ENCODE assay signal across 29 cellular contexts in the genomic region with DNA sequence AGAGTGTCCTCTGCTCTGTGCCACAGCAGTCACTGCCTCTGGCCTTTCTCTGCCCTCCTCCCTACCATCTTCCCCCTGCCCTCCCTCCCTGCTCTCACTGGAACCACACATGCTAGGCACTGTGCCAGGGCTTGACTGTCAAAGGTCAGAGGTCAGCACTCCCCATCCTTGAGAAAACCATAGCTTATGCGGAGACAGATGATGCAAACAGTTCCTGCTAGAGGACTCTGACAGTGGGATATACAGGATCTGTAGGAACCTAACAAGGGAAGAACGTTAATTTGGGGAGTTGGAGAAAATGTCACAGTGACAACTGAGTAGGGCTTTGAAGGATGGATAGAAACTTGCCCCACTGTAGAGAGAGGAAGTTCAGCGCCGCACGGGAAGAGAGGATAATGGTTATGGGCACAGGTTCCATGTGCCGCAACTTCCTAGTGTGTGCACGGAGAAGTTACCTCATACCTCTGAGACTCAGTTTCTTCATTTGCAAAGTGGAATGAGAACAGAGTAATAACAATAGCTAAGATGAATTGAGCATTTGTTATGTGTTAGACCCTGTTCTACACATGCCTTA. TPM values are rescaled to one million over a fixed set of nuclear protein-coding genes. Genes with fewer than 3 reads are reported as not detected.
DNase-seq lines count a peak whose midpoint lies in the region; ATAC-seq and TF ChIP-seq lines count a peak whose summit lies in the region.
"Had no signal": no experiment of that assay in that cellular context is flagged by ENCODE, and none has a peak within 500 bp of the region (broad histone marks: within the 10 kb centered on the region; RNA-seq: fewer than 3 reads in every experiment).

No MANE protein-coding gene starts in this region.

- H4K20me1 ChIP-seq in Karpas-422 (ENCODE audit: insufficient read depth, low read depth, low read length) = no peaks in the 10 kb centered on the region

- H3K27me3 ChIP-seq in Karpas-422 (ENCODE audit: low read length) = no peaks in the 10 kb centered on the region
- H3K27me3 ChIP-seq: heart right ventricle, transverse colon had no signal

- TF ChIP-seq CTCF in foreskin fibroblast (IDR thresholded peaks at IDR 0.05; ENCODE audit: low read depth, low read length) = no peak

- ATAC-seq in HG02884 (IDR thresholded peaks at IDR 0.05; ENCODE audit: unreplicated experiment) = no peak
- ATAC-seq: effector memory CD8-positive, alpha-beta T cell; sciatic nerve had no signal

- H3K36me3 ChIP-seq in Karpas-422 (ENCODE audit: insufficient read depth, low read length) = no peaks in the 10 kb centered on the region
- H3K36me3 ChIP-seq: heart right ventricle, transverse colon had no signal

- H3K9ac ChIP-seq in Karpas-422 (ENCODE audit: low read length) = no peak overlapping the region

- no peak overlapping the region for H2AFZ ChIP-seq in Karpas-422 (ENCODE audit: low read length)

- no peaks in the 10 kb centered on the region for H3K9me2 ChIP-seq in Karpas-422 (replicated peaks; ENCODE audit: insufficient read depth, low read length)

- no peaks in the 10 kb centered on the region for H3K4me1 ChIP-seq in Karpas-422 (ENCODE audit: low read length)
- H3K4me1 ChIP-seq: heart right ventricle, transverse colon had no signal

- no peaks in the 10 kb centered on the region for H3K79me2 ChIP-seq in Karpas-422 (ENCODE audit: low read length)

- no peak overlapping the region for H3K4me2 ChIP-seq in Karpas-422 (ENCODE audit: low read depth, low read length, poor library complexity, severe bottlenecking)

- DNase-seq in H4 (ENCODE audit: low spot score) (peak; percentile 8), M059J (ENCODE audit: low read depth) (peak; percentile 33), SKM-1 (lab: John Stamatoyannopoulos, UW; ENCODE audit: unreplicated experiment) (peak; percentile 81), foreskin fibroblast (peak; percentile 25 to 57), Karpas-422 (no peak), AG20443 (ENCODE audit: low spot score) (no peak)
- DNase-seq in stimulated activated naive CD4-positive, alpha-beta T cell treated with Interleukin-2 at 50 U/mL for 16 hours (lab: John Stamatoyannopoulos, UW) = no peak
- DNase-seq: activated CD4-positive, alpha-beta T cell treated with anti-CD3 and anti-CD28 coated beads, Interleukin-2, amount 50 U/mL, for 1 hour; activated CD4-positive, CD25-positive, alpha-beta regulatory T cell; activated gamma-delta T cell treated with Interleukin-2 at 50 U/mL for 16 hours; activated T-cell treated with anti-CD3 and anti-CD28 coated beads, Interleukin-2, amount 50 U/mL, for 4 hours; caudate nucleus; cortex of kidney; DMS153; effector memory CD8-positive, alpha-beta T cell; foreskin melanocyte; GOT3; heart right ventricle; kidney; NCI-H1417 treated with DMSO at 0.1 percent for 48 hours; NCI-H2029 treated with DMSO at 0.1 percent for 48 hours; NCI-H524 treated with DMSO at 0.1 percent for 48 hours; stimulated activated CD4-positive, alpha-beta T cell treated with anti-CD3 and anti-CD28 coated beads, Interleukin-4, amount 100 ng/mL, for 1 hour; transverse colon had no signal

- no peaks in the 10 kb centered on the region for H3K9me3 ChIP-seq in Karpas-422 (ENCODE audit: low read length)
- H3K9me3 ChIP-seq: transverse colon had no signal

- H3K27ac ChIP-seq in Karpas-422 (ENCODE audit: low read length) = no peak overlapping the region
- H3K27ac ChIP-seq: heart right ventricle, transverse colon had no signal

- no peak overlapping the region for H3K4me3 ChIP-seq in foreskin fibroblast (ENCODE audit: low read depth in 1 of 2, low read length in 2 of 2)
- H3K4me3 ChIP-seq in Karpas-422 (ENCODE audit: low read length) = no peak overlapping the region
- H3K4me3 ChIP-seq: heart right ventricle, transverse colon had no signal

RNA-seq across cellular contexts. Expression of gene XYLB, which starts 29.3 kb away (rescaled TPM):
- 0.08 and 1.3 TPM in 2 replicates for total RNA-seq in H4 (2014; rRNA removed; shearing (Covaris generic))
- total RNA-seq in M059J (2014; rRNA removed; shearing (Covaris generic)) = 1.7 and 2.2 TPM in 2 replicates
- total RNA-seq in Karpas-422 (2014; rRNA removed; shearing (Covaris generic); ENCODE audit: low replicate concordance) = not detected in 2 replicates

RNA-seq across cellular contexts. Expression of gene SLC22A14, which starts 35.2 kb away (rescaled TPM):
- total RNA-seq in H4 (2014; rRNA removed; shearing (Covaris generic)) = not detected in 2 replicates
- total RNA-seq in M059J (2014; rRNA removed; shearing (Covaris generic)) = not detected in 2 replicates
- not detected in 2 replicates for total RNA-seq in Karpas-422 (2014; rRNA removed; shearing (Covaris generic); ENCODE audit: low replicate concordance)
- total RNA-seq: activated T-cell treated with anti-CD3 and anti-CD28 coated beads, Interleukin-2, amount 50 U/mL, for 4 hours; epithelial cell of proximal tubule; subcutaneous adipose tissue; T-helper 1 cell treated with Interleukin-12 subunit alpha and Interleukin-12 subunit beta and Interleukin-4 antibody, amounts not matched to agents 30 ng/mL and 1 ng/mL, for 36 hours had no signal

RNA-seq across cellular contexts. Expression of gene SLC22A13, which starts 51.7 kb away (rescaled TPM):
- total RNA-seq in H4 (2014; rRNA removed; shearing (Covaris generic)) = 0.10 TPM in 1 of 2 replicates, not detected in the other
- total RNA-seq in M059J (2014; rRNA removed; shearing (Covaris generic)) = not detected in 2 replicates
- 0.90 and 3.3 TPM in 2 replicates for total RNA-seq in Karpas-422 (2014; rRNA removed; shearing (Covaris generic); ENCODE audit: low replicate concordance)
- total RNA-seq: epithelial cell of proximal tubule had no signal

Comparison
In these comparisons a context has a peak if more than half of its experiments do, and no peak if none do; other contexts are left out.
1. DNase-seq: peak in H4 (single experiment), M059J (single experiment), SKM-1 (single experiment) and foreskin fibroblast (2 of 2); none in stimulated activated naive CD4-positive, alpha-beta T cell treated with Interleukin-2 at 50 U/mL for 16 hours (single experiment), Karpas-422 (single experiment) and AG20443 (single experiment).